ENCODE assay signal across 23 cellular contexts in the genomic region with DNA sequence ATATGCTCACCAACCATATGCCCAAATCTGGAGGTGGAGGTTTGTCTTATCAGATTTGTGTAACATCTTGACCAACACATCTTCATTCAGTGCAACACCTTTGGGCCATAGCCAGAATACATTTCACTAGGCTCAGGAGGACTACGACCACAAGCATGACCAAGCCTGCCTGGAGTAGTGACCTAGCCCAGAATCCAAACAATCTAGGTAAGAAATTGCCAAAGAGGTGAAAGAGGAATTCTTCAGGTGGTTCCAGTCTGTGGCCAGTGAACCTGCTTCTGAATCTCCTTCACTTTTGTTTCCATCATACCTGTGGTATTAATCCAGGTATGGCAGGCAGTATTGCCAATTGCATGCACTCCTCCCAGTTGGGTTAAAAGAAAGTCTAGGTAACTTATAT.
"Had no signal": no experiment of that assay in that cellular context is flagged by ENCODE, and none has a peak within 500 bp of the region (broad histone marks: within the 10 kb centered on the region; RNA-seq: fewer than 3 reads in every experiment).

No MANE protein-coding gene starts in this region.

- H3K27me3 ChIP-seq: esophagus muscularis mucosa, neural progenitor cell, right lobe of liver, suprapubic skin, transverse colon, upper lobe of right lung, uterus had no signal

- H3K4me3 ChIP-seq: dorsolateral prefrontal cortex, esophagus muscularis mucosa, lower lobe of right lung, mucosa of descending colon, neural progenitor cell, right lobe of liver, suprapubic skin, transverse colon, upper lobe of right lung, uterus had no signal

- H3K79me2 ChIP-seq: parathyroid adenoma had no signal

- H2AFZ ChIP-seq: neural progenitor cell, parathyroid adenoma had no signal

- H3K9ac ChIP-seq: neural progenitor cell, parathyroid adenoma had no signal

- H3K9me3 ChIP-seq: esophagus muscularis mucosa, lower lobe of right lung, mucosa of descending colon, right lobe of liver, suprapubic skin, transverse colon, upper lobe of right lung, uterus had no signal

- H3K27ac ChIP-seq: dorsolateral prefrontal cortex, esophagus muscularis mucosa, lower lobe of right lung, neural progenitor cell, parathyroid adenoma, right lobe of liver, suprapubic skin, transverse colon, upper lobe of right lung, uterus had no signal

- H3K36me3 ChIP-seq: esophagus muscularis mucosa, lower lobe of right lung, neural progenitor cell, right lobe of liver, suprapubic skin, transverse colon, upper lobe of right lung, uterus had no signal

- ATAC-seq: left ventricle myocardium superior; lower lobe of right lung; mucosa of descending colon; naive thymus-derived CD4-positive, alpha-beta T cell; right lobe of liver; stimulated activated naive CD8-positive, alpha-beta T cell treated with anti-CD3 and anti-CD28 coated beads, Interleukin-15, amount 100 ng/mL, for 72 hours; upper lobe of right lung had no signal

- H3K4me2 ChIP-seq: neural progenitor cell had no signal

- H3K4me1 ChIP-seq: esophagus muscularis mucosa, lower lobe of right lung, neural progenitor cell, parathyroid adenoma, right lobe of liver, transverse colon, upper lobe of right lung, uterus had no signal

- DNase-seq: dorsolateral prefrontal cortex; effector CD4-positive, alpha-beta T cell; hypothalamus; immature natural killer cell; islet precursor cell; left ventricle myocardium superior; lower lobe of right lung; mucosa of descending colon; naive thymus-derived CD4-positive, alpha-beta T cell; right lobe of liver; small intestine; stimulated activated CD4-positive, alpha-beta T cell treated with anti-CD3 and anti-CD28 coated beads, Interleukin-15, amount 100 ng/mL, for 24 hours; stimulated activated CD4-positive, alpha-beta T cell treated with anti-CD3 and anti-CD28 coated beads, Interleukin-2, amount 100 ng/mL, for 48 hours; stimulated activated CD8-positive, alpha-beta memory T cell treated with anti-CD3 and anti-CD28 coated beads, Interleukin-4, amount 100 ng/mL, for 48 hours; stimulated activated naive CD4-positive, alpha-beta T cell; stimulated activated naive CD8-positive, alpha-beta T cell treated with anti-CD3 and anti-CD28 coated beads, Interleukin-15, amount 100 ng/mL, for 72 hours; transverse colon; upper lobe of right lung; uterus had no signal
